Comparison of ENCODE assay signal across 8 cellular contexts in the genomic region with DNA sequence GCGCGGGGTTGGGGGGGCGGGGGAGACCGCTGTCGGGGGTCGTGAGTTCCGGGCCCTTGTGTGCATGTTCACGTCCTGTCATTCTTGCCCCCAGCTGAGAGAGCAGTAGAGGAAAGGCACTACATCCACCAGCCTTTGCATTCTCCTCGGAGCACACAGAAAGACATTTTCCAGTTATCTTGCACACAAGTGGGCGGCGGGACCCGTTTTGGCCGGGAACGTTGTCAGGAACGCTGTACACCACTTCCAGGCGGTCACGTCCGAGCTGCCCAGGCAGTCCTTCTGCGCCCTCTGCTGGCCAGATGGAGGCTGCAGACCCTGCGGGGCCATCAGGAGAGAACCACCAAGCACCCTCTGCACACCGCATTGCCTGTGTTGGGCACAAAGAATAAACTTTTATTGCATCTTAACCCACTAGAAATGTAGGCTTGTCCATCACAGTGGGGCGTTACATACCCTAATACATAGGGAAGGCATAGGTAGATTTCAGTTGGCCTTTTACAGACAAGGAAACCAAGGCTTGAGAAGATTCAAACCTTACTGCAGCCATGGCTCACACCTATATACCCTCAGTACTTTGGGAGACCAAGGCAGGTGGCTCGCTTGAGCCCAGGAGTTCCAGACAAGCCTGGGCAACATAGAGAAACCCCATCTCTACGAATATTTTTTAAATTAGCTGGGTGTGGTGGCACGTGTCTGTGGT. TPM values are rescaled to one million over a fixed set of nuclear protein-coding genes. Genes with fewer than 3 reads are reported as not detected.
DNase-seq lines count a peak whose midpoint lies in the region; ATAC-seq and TF ChIP-seq lines count a peak whose summit lies in the region.

No MANE protein-coding gene starts in this region.

- H3K36me3 ChIP-seq in PC-9 (ENCODE audit: low read depth) (no peaks in the 10 kb centered on the region), esophagus muscularis mucosa (no peaks in the 10 kb centered on the region)

- H3K4me1 Mint-ChIP-seq in natural killer cell, result peaks cover 28 to 31% of the 10 kb centered on the region in 2 donors
- peaks cover 42% of the 10 kb centered on the region for H3K4me1 Mint-ChIP-seq in stimulated activated effector memory CD8-positive, alpha-beta T cell treated with anti-CD3 and anti-CD28 coated beads, Interleukin-12 subunit alpha, Interleukin-12 subunit beta, amount 100 ng/mL, for 72 hours

- TF ChIP-seq CTCF in PC-9 (conservative IDR thresholded peaks at IDR 0.05) (peak; percentile 85), esophagus muscularis mucosa (IDR thresholded peaks at IDR 0.05) (peak; percentile 99 to 100 (median 99)), natural killer cell (IDR thresholded peaks at IDR 0.05) (peak; percentile 94)

- TF ChIP-seq EP300 in esophagus muscularis mucosa (IDR thresholded peaks at IDR 0.05), result no peak

- WGBS in esophagus muscularis mucosa, result 25% methylated on average over 23 of the region's 25 CpGs

- H3K9me3 ChIP-seq in PC-9 (ENCODE audit: insufficient read depth, low read depth), result no peaks in the 10 kb centered on the region
- H3K9me3 ChIP-seq in esophagus muscularis mucosa, result no peaks in the 10 kb centered on the region

- no peaks in the 10 kb centered on the region for H3F3A ChIP-seq in PC-9 (ENCODE audit: insufficient read depth, low read depth)

- H3K4me3 ChIP-seq in PC-9, result no peak overlapping the region
- no peak overlapping the region for H3K4me3 ChIP-seq in esophagus muscularis mucosa

- H3K9me2 ChIP-seq in PC-9 (ENCODE audit: insufficient read depth), result no peaks in the 10 kb centered on the region

- H3K36me3 Mint-ChIP-seq in natural killer cell, result no peaks in the 10 kb centered on the region
- peaks cover 5% of the 10 kb centered on the region for H3K36me3 Mint-ChIP-seq in stimulated activated effector memory CD8-positive, alpha-beta T cell treated with anti-CD3 and anti-CD28 coated beads, Interleukin-12 subunit alpha, Interleukin-12 subunit beta, amount 100 ng/mL, for 72 hours

- H3K79me2 ChIP-seq in PC-9 (ENCODE audit: low read depth), result no peaks in the 10 kb centered on the region

- peak overlapping the region; percentile 37 for H3K4me3 Mint-ChIP-seq in natural killer cell
- peak overlapping the region; percentile 43 for H3K4me3 Mint-ChIP-seq in stimulated activated effector memory CD8-positive, alpha-beta T cell treated with anti-CD3 and anti-CD28 coated beads, Interleukin-12 subunit alpha, Interleukin-12 subunit beta, amount 100 ng/mL, for 72 hours

- H3K4me1 ChIP-seq in PC-9 (replicated peaks; ENCODE audit: insufficient read depth), result peaks cover 8% of the 10 kb centered on the region; the same call in 1 of the 2 replicates
- peaks cover 47 to 73% (median 57%) of the 10 kb centered on the region in 4 donors for H3K4me1 ChIP-seq in esophagus muscularis mucosa

- POLR2A ChIA-PET in PC-9 (lab: Charles Lee; ENCODE audit: unreplicated experiment), result no interaction called here

- no peak overlapping the region for H3K4me2 ChIP-seq in PC-9

- H4K20me1 ChIP-seq in PC-9 (ENCODE audit: insufficient read depth), result no peaks in the 10 kb centered on the region

- peaks cover 1 to 2% of the 10 kb centered on the region in 2 donors for H3K27me3 Mint-ChIP-seq in natural killer cell (ENCODE audit: low read depth in 2 of 2)

- in situ Hi-C loops in KBM-7 (cut with MboI; ENCODE audit: low pct_unique_long_range_greater_than_20kb, low sequenced_read_pairs), result no loop called here

- TF ChIP-seq POLR2A in esophagus muscularis mucosa (IDR thresholded peaks at IDR 0.05; ENCODE audit: low read depth), result no peak

- no peak overlapping the region for H2AFZ ChIP-seq in PC-9

- no peak overlapping the region for H3K27ac Mint-ChIP-seq in natural killer cell
- H3K27ac Mint-ChIP-seq in stimulated activated effector memory CD8-positive, alpha-beta T cell treated with anti-CD3 and anti-CD28 coated beads, Interleukin-12 subunit alpha, Interleukin-12 subunit beta, amount 100 ng/mL, for 72 hours, result no peak overlapping the region

- ATAC-seq in natural killer cell, result peak; percentile 32 to 45 (median 34)
- ATAC-seq in stimulated activated effector memory CD8-positive, alpha-beta T cell treated with anti-CD3 and anti-CD28 coated beads, Interleukin-12 subunit alpha, Interleukin-12 subunit beta, amount 100 ng/mL, for 72 hours, result peak; percentile 47
- no peak for ATAC-seq in GM19351 (IDR thresholded peaks at IDR 0.05; ENCODE audit: unreplicated experiment)

- intact Hi-C loops in PC-9 (cut with micrococcal nuclease; ENCODE audit: unreplicated experiment) (loop anchor here (5.0 kb wide), 2 partner anchors 61 to 519 kb away; no protein-coding TSS in a partner anchor), esophagus muscularis mucosa (cut with DNase I) (loop anchor here (1.0 to 5.0 kb wide), 2 partner anchors 356 to 461 kb away; no protein-coding TSS in a partner anchor), natural killer cell (cut with micrococcal nuclease) (loop anchor here (1.0 to 2.0 kb wide), 2 partner anchors 355 to 460 kb away; no protein-coding TSS in a partner anchor)

- no TSS peak for BruUV-seq in PC-9 (replicated peaks; lab: Mats Ljungman, UMichigan)

- H3K27me3 ChIP-seq in PC-9 (ENCODE audit: insufficient read depth, low read depth) (no peaks in the 10 kb centered on the region), esophagus muscularis mucosa (no peaks in the 10 kb centered on the region)

- peak; percentile 93 for DNase-seq in DMS53 (lab: John Stamatoyannopoulos, UW)
- peak; percentile 86 for DNase-seq in KBM-7
- DNase-seq in PC-9, result peak; percentile 59 to 82
- DNase-seq in activated T-cell treated with anti-CD3 and anti-CD28 coated beads, Interleukin-2, amount 50 U/mL, for 1 hour, result peak; percentile 88
- DNase-seq in esophagus muscularis mucosa (ENCODE audit: extremely low spot score), result peak; percentile 97
- DNase-seq in natural killer cell, result peak; percentile 85
- DNase-seq in stimulated activated effector memory CD8-positive, alpha-beta T cell treated with anti-CD3 and anti-CD28 coated beads, Interleukin-12 subunit alpha, Interleukin-12 subunit beta, amount 100 ng/mL, for 72 hours (ENCODE audit: low spot score in 2 of 2), result peak; percentile 93 to 94

- H3K9me3 Mint-ChIP-seq in natural killer cell, result no peaks in the 10 kb centered on the region
- H3K9me3 Mint-ChIP-seq in stimulated activated effector memory CD8-positive, alpha-beta T cell treated with anti-CD3 and anti-CD28 coated beads, Interleukin-12 subunit alpha, Interleukin-12 subunit beta, amount 100 ng/mL, for 72 hours, result no peaks in the 10 kb centered on the region

- CTCF ChIA-PET in PC-9 (lab: Charles Lee), result interaction anchor here (0.6 to 1.7 kb wide), 5 partner anchors 41 to 355 kb away, joined by 4 to 11 read pairs (median 9); no protein-coding TSS in a partner anchor

- no peak overlapping the region for H3K27ac ChIP-seq in PC-9
- peak overlapping the region; percentile 91 to 94 (median 91) for H3K27ac ChIP-seq in esophagus muscularis mucosa (replicated peaks in 1 of 4)

RNA-seq across cellular contexts. Expression of a gene that starts 2.8 kb away (rescaled TPM):
- total RNA-seq in PC-9 (2021) (5.1 and 7.6 TPM in 2 replicates), esophagus muscularis mucosa (100 to 1,000 TPM; 153 to 349 (median 186) TPM), natural killer cell (10 to 100 TPM in 1 of 3 donors, 1 to 10 TPM in 2; 2.6 to 27.9 (median 6.3) TPM)

RNA-seq across cellular contexts. Expression of a gene that starts 40.8 kb away (rescaled TPM):
- total RNA-seq in PC-9 (2021), result 10.7 and 14.1 TPM in 2 replicates
- total RNA-seq in esophagus muscularis mucosa, result 1 to 10 TPM in 2 of 4 donors, under 1 TPM in 2; 0.83 to 2.3 (median 1.3) TPM
- 1 to 10 TPM in 2 of 3 donors, under 1 TPM in 1; 0.79 to 3.2 (median 2.2) TPM for total RNA-seq in natural killer cell

Comparison
In these comparisons a context has a peak if more than half of its experiments do, and no peak if none do; other contexts are left out.
1. RNA of a gene that starts 2.8 kb away (total RNA-seq): 153 to 349 TPM in esophagus muscularis mucosa; 2.6 to 27.9 TPM in natural killer cell and 5.1 to 7.6 TPM in PC-9; every median in the first group is over 4 times any median in the second.
2. Peak in every context shown above with its lines, with median percentiles within 50 percentile points of each other: DNase-seq and CTCF ChIP-seq.